ENCODE assay signal across 8 cellular contexts in the genomic region with DNA sequence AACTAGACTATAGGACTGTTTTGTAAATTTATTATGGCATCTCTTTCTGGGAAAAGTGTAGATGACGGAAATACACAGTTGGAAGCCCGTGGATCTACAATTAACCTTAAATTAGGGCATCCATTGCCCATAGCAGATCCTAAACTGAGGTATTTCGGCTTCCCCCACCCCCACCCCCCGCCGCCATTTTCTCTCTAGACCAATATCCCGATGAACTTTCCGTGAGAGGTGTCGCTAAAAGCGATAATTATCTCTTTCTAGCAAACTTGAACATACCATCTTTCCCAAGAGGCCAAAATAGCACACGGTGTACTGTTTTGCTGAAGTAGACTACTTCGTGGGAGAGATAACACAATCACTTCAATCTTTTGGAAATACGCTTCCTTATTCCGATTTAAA. TPM values are rescaled to one million over a fixed set of nuclear protein-coding genes. Genes with fewer than 3 reads are reported as not detected.
A peak's percentile ranks its signal among the peaks of the same experiment; 100 is the strongest.
DNase-seq lines count a peak whose midpoint lies in the region; ATAC-seq, FAIRE-seq and TF ChIP-seq lines count a peak whose summit lies in the region.

No MANE protein-coding gene starts in this region.

- peaks cover 7% of the 10 kb centered on the region for H3K36me3 Mint-ChIP-seq in activated naive CD8-positive, alpha-beta T cell treated with anti-CD3 and anti-CD28 coated beads, Interleukin-2, amount 10 ng/mL, durations not matched to agents 7 days and 5 days

- no peaks in the 10 kb centered on the region for H3K27me3 Mint-ChIP-seq in activated naive CD8-positive, alpha-beta T cell treated with anti-CD3 and anti-CD28 coated beads, Interleukin-2, amount 10 ng/mL, durations not matched to agents 7 days and 5 days

- POLR2A ChIA-PET in activated naive CD8-positive, alpha-beta T cell treated with anti-CD3 and anti-CD28 coated beads, Interleukin-2, amount 10 ng/mL, durations not matched to agents 7 days and 5 days (lab: Charles Lee): interaction anchor here (0.6 to 2.5 kb wide), 8 partner anchors 9 to 244 kb away, joined by 3 to 45 read pairs (median 10); a partner anchor contains a TSS

- H3K9me3 Mint-ChIP-seq in activated naive CD8-positive, alpha-beta T cell treated with anti-CD3 and anti-CD28 coated beads, Interleukin-2, amount 10 ng/mL, durations not matched to agents 7 days and 5 days: no peaks in the 10 kb centered on the region

- no peaks in the 10 kb centered on the region for H4K20me1 ChIP-seq in keratinocyte (ENCODE audit: control insufficient read depth, extremely low read depth, insufficient read depth, low read length)

- peak overlapping the region; percentile 74 for H3K4me3 Mint-ChIP-seq in activated naive CD8-positive, alpha-beta T cell treated with anti-CD3 and anti-CD28 coated beads, Interleukin-2, amount 10 ng/mL, durations not matched to agents 7 days and 5 days

- peak overlapping the region; percentile 84 for H3K27ac Mint-ChIP-seq in activated naive CD8-positive, alpha-beta T cell treated with anti-CD3 and anti-CD28 coated beads, Interleukin-2, amount 10 ng/mL, durations not matched to agents 7 days and 5 days

- H3K4me1 Mint-ChIP-seq in activated naive CD8-positive, alpha-beta T cell treated with anti-CD3 and anti-CD28 coated beads, Interleukin-2, amount 10 ng/mL, durations not matched to agents 7 days and 5 days: peaks cover 5% of the 10 kb centered on the region

- peak overlapping the region; percentile 92 for H3K9ac ChIP-seq in keratinocyte (ENCODE audit: control insufficient read depth, extremely low read depth, insufficient read depth, low read length)

- peak; percentile 29 for FAIRE-seq in GM18507 (lab: Jason Lieb, UNC)
- FAIRE-seq in keratinocyte (lab: Jason Lieb, UNC): no peak

- dilution Hi-C loops in keratinocyte (cut with MboI; ENCODE audit: extremely low pct_ligation_motif_present, low sequenced_read_pairs): no loop called here

- peak overlapping the region; percentile 81 for H2AFZ ChIP-seq in keratinocyte (ENCODE audit: control insufficient read depth, low read length)

- peak overlapping the region; percentile 73 for H3K27ac ChIP-seq in 22Rv1
- H3K27ac ChIP-seq in keratinocyte (ENCODE audit: control insufficient read depth, insufficient read depth, low read length): peak overlapping the region; percentile 87
- peak overlapping the region; percentile 31 for H3K27ac ChIP-seq in thymus (ENCODE audit: low read depth)

- H3K27me3 ChIP-seq in keratinocyte (ENCODE audit: control insufficient read depth, extremely low read depth, insufficient read depth, low read length) (no peaks in the 10 kb centered on the region), thymus (ENCODE audit: control insufficient read depth, insufficient read depth) (no peaks in the 10 kb centered on the region)

- H3K4me2 ChIP-seq in keratinocyte (ENCODE audit: control insufficient read depth, extremely low read depth, insufficient read depth, low read depth, low read length): peak overlapping the region; percentile 82

- WGBS in thymus: 15% methylated on average over 13 of the region's 13 CpGs

- DNase-seq in GM18507 (ENCODE audit: extremely low spot score, insufficient read length, low read depth) (no peak), keratinocyte (ENCODE audit: low read depth, low spot score) (no peak), hippocampal formation (lab: John Stamatoyannopoulos, UW) (no peak), COR-L47 (lab: John Stamatoyannopoulos, UW) (no peak)
- DNase-seq in activated naive CD8-positive, alpha-beta T cell treated with anti-CD3 and anti-CD28 coated beads, Interleukin-2, amount 10 ng/mL, durations not matched to agents 7 days and 5 days: no peak

- TF ChIP-seq CTCF in 22Rv1 (IDR thresholded peaks at IDR 0.05) (no peak), keratinocyte (optimal IDR thresholded peaks at IDR 0.05 in 1 of 3, IDR thresholded peaks at IDR 0.05 in 1 of 3, conservative IDR thresholded peaks at IDR 0.05 in 1 of 3; ENCODE audit: extremely low read depth in 1 of 3, insufficient read depth in 2 of 3, low read length in 3 of 3) (no peak)

- H3K4me3 ChIP-seq in keratinocyte (ENCODE audit: control insufficient read depth in 2 of 3, extremely low read depth in 1 of 3, insufficient read depth in 2 of 3, low read depth in 1 of 3, low read length in 3 of 3): peak overlapping the region; percentile 70 to 79 (median 72)
- peak overlapping the region; percentile 77 for H3K4me3 ChIP-seq in thymus (ENCODE audit: low read length)

- H3K4me1 ChIP-seq in keratinocyte (ENCODE audit: control insufficient read depth, extremely low read depth, insufficient read depth, low read length) (no peaks in the 10 kb centered on the region), thymus (ENCODE audit: control insufficient read depth, insufficient read depth, low read length) (peaks cover 2% of the 10 kb centered on the region)

- H3K9me1 ChIP-seq in keratinocyte (ENCODE audit: control insufficient read depth, extremely low read depth, insufficient read depth, low read length): no peaks in the 10 kb centered on the region

- no peak for ATAC-seq in activated naive CD8-positive, alpha-beta T cell treated with anti-CD3 and anti-CD28 coated beads, Interleukin-2, amount 10 ng/mL, durations not matched to agents 7 days and 5 days (ENCODE audit: low read depth)
- ATAC-seq in HG03159 (IDR thresholded peaks at IDR 0.05; ENCODE audit: unreplicated experiment): no peak

- H3K79me2 ChIP-seq in keratinocyte (ENCODE audit: control insufficient read depth, insufficient read depth, low read length): peaks cover 16% of the 10 kb centered on the region

- H3K9me3 ChIP-seq in keratinocyte (ENCODE audit: control insufficient read depth, low read depth, low read length): no peaks in the 10 kb centered on the region
- H3K9me3 ChIP-seq in thymus (ENCODE audit: control insufficient read depth): no peaks in the 10 kb centered on the region

- H3K36me3 ChIP-seq in keratinocyte (ENCODE audit: control insufficient read depth in 2 of 2, extremely low read depth in 1 of 2, insufficient read depth in 2 of 2, low read length in 2 of 2) (no peaks in the 10 kb centered on the region), thymus (ENCODE audit: control insufficient read depth, insufficient read depth) (no peaks in the 10 kb centered on the region)

RNA-seq across cellular contexts. Expression of a gene that starts 0.6 kb away (rescaled TPM):
- total RNA-seq in activated naive CD8-positive, alpha-beta T cell treated with anti-CD3 and anti-CD28 coated beads, Interleukin-2, amount 10 ng/mL, durations not matched to agents 7 days and 5 days: 10 to 100 TPM; 12.2 to 14.3 TPM
- polyA plus RNA-seq in keratinocyte: 1.9 to 3.4 TPM (median 2.2 TPM) in 3 replicates
- 0.91 TPM for polyA plus RNA-seq in keratinocyte (2011; ENCODE audit: low read depth)
- 0.90 and 1.5 TPM in 2 replicates for polyA plus RNA-seq in keratinocyte (2011; cell fraction: cytosol; rRNA removed)
- 2.3 and 3.4 TPM in 2 replicates for polyA plus RNA-seq in keratinocyte (2011; cell fraction: nucleus; rRNA removed)
- polyA plus RNA-seq in keratinocyte (2012; ENCODE audit: low replicate concordance): 1.6 TPM in 2 replicates
- 1.0 to 6.3 TPM (median 2.5 TPM) in 3 replicates for polyA minus RNA-seq in keratinocyte
- polyA minus RNA-seq in keratinocyte (2011; cell fraction: cytosol; rRNA and poly(A)+ RNA removed): 2.5 TPM
- 3.8 and 5.9 TPM in 2 replicates for polyA minus RNA-seq in keratinocyte (2011; cell fraction: nucleus; rRNA and poly(A)+ RNA removed)
- 5.8 TPM for polyA plus RNA-seq in thymus

RNA-seq across cellular contexts. Expression of a gene that starts 28.4 kb away (rescaled TPM):
- total RNA-seq in activated naive CD8-positive, alpha-beta T cell treated with anti-CD3 and anti-CD28 coated beads, Interleukin-2, amount 10 ng/mL, durations not matched to agents 7 days and 5 days: 100 to 1,000 TPM; 194 to 199 TPM
- polyA plus RNA-seq in keratinocyte (96.7 to 127 TPM (median 112 TPM) in 3 replicates), thymus (89.2 TPM)
- polyA plus RNA-seq in keratinocyte (2011; ENCODE audit: low read depth): 157 TPM
- polyA plus RNA-seq in keratinocyte (2011; cell fraction: cytosol; rRNA removed): 92.3 and 153 TPM in 2 replicates
- 225 and 267 TPM in 2 replicates for polyA plus RNA-seq in keratinocyte (2011; cell fraction: nucleus; rRNA removed)
- 121 and 190 TPM in 2 replicates for polyA plus RNA-seq in keratinocyte (2012; ENCODE audit: low replicate concordance)
- 100 to 182 TPM (median 130 TPM) in 3 replicates for polyA minus RNA-seq in keratinocyte
- 221 TPM for polyA minus RNA-seq in keratinocyte (2011; cell fraction: cytosol; rRNA and poly(A)+ RNA removed)
- 54.9 and 115 TPM in 2 replicates for polyA minus RNA-seq in keratinocyte (2011; cell fraction: nucleus; rRNA and poly(A)+ RNA removed)

Comparison
In these comparisons a context has a peak if more than half of its experiments do, and no peak if none do; other contexts are left out.
1. H3K27ac ChIP-seq: peak in every context shown above with its lines; median percentile 87 in keratinocyte; 73 in 22Rv1; 31 in thymus.